In genomic region chr7:3302681-3303320, GRCh38 we compare ENCODE assay signal across 2 cellular contexts.
TF ChIP-seq lines count a peak whose summit lies in the region.

No MANE protein-coding gene starts in this region.

TF ChIP-seq in IMR-90, 13 proteins besides CTCF, POLR2A, EP300 and RAD21:
- no peak for TF ChIP-seq MAFK (IDR thresholded peaks at IDR 0.05; ENCODE audit: low read depth, low read length)
TF ChIP-seq in IMR-90: peak in this region for 0.

TF ChIP-seq in H1, 55 proteins besides CTCF, POLR2A, EP300 and RAD21:
- TF ChIP-seq SIRT6 (IDR thresholded peaks at IDR 0.05; ENCODE audit: low read length) (no peak), CHD1 (IDR thresholded peaks at IDR 0.05; ENCODE audit: low read depth, low read length) (no peak), HDAC6 (IDR thresholded peaks at IDR 0.05; ENCODE audit: low read depth, low read length) (no peak), PHF8 (conservative IDR thresholded peaks at IDR 0.05; ENCODE audit: low read depth, low read length) (no peak), JUN (IDR thresholded peaks at IDR 0.05; ENCODE audit: low read depth, low read length) (no peak), TAF7 (optimal IDR thresholded peaks at IDR 0.05; ENCODE audit: borderline replicate concordance, low read depth, low read length) (no peak), POLR2AphosphoS5 (IDR thresholded peaks at IDR 0.05; ENCODE audit: low read depth, low read length) (no peak), ASH2L (IDR thresholded peaks at IDR 0.05; ENCODE audit: low read length) (no peak), EGR1 (IDR thresholded peaks at IDR 0.05; ENCODE audit: borderline replicate concordance, low read depth, low read length) (no peak), JUND (IDR thresholded peaks at IDR 0.05; ENCODE audit: low read length) (no peak), SP1 (IDR thresholded peaks at IDR 0.05; ENCODE audit: low read depth, low read length) (no peak), SP4 (IDR thresholded peaks at IDR 0.05; ENCODE audit: low read length) (no peak), CBX8 (IDR thresholded peaks at IDR 0.05; ENCODE audit: borderline replicate concordance, low read depth, low read length) (no peak)
